ENCODE assay signal across 13 cellular contexts in genomic region chrX:47202316-47202715, GRCh38. TPM values are rescaled to one million over a fixed set of nuclear protein-coding genes. Genes with fewer than 3 reads are reported as not detected.
DNase-seq lines count a peak whose midpoint lies in the region; ATAC-seq and TF ChIP-seq lines count a peak whose summit lies in the region.
"Had no signal": no experiment of that assay in that cellular context is flagged by ENCODE, and none has a peak within 500 bp of the region (broad histone marks: within the 10 kb centered on the region; RNA-seq: fewer than 3 reads in every experiment).

No MANE protein-coding gene starts in this region.

- POLR2A ChIA-PET in activated naive CD8-positive, alpha-beta T cell treated with anti-CD3 and anti-CD28 coated beads, Interleukin-2, amount 10 ng/mL, durations not matched to agents 7 days and 5 days (lab: Charles Lee) = no interaction called here

- H3K27ac Mint-ChIP-seq in activated naive CD8-positive, alpha-beta T cell treated with anti-CD3 and anti-CD28 coated beads, Interleukin-2, amount 10 ng/mL, durations not matched to agents 7 days and 5 days = peak overlapping the region; percentile 25
- H3K27ac Mint-ChIP-seq in neural crest cell (ENCODE audit: unreplicated experiment) = peak overlapping the region; percentile 71

- H3K27ac ChIP-seq in cardiac muscle cell = peak overlapping the region; percentile 28
- H3K27ac ChIP-seq: C4-2B had no signal

- ATAC-seq in Right ventricle myocardium inferior = no peak
- no peak for ATAC-seq in activated naive CD8-positive, alpha-beta T cell treated with anti-CD3 and anti-CD28 coated beads, Interleukin-2, amount 10 ng/mL, durations not matched to agents 7 days and 5 days (ENCODE audit: low read depth)
- ATAC-seq: A549 had no signal

- intact Hi-C loops in Right ventricle myocardium inferior (cut with DNase I) = no loop called here

- peaks cover 9% of the 10 kb centered on the region for H3K4me1 ChIP-seq in cardiac muscle cell (ENCODE audit: low read depth)
- H3K4me1 ChIP-seq: BE2C had no signal

- TF ChIP-seq CTCF in cardiac muscle cell (IDR thresholded peaks at IDR 0.05; ENCODE audit: low read depth, low read length) (no peak), neural crest cell (conservative IDR thresholded peaks at IDR 0.05) (no peak)

- DNase-seq in cardiac muscle cell (ENCODE audit: low read depth in 1 of 2, low spot score in 1 of 2) = no peak
- DNase-seq in Right ventricle myocardium inferior (ENCODE audit: missing footprints) = no peak
- no peak for DNase-seq in activated naive CD8-positive, alpha-beta T cell treated with anti-CD3 and anti-CD28 coated beads, Interleukin-2, amount 10 ng/mL, durations not matched to agents 7 days and 5 days
- no peak for DNase-seq in neural crest cell (ENCODE audit: low read depth, low spot score)
- no peak for DNase-seq in SIG-M5 treated with dmso at 0.1 percent for 504 hours (lab: John Stamatoyannopoulos, UW; ENCODE audit: unreplicated experiment)
- DNase-seq in NCI-H2196 (lab: John Stamatoyannopoulos, UW; ENCODE audit: unreplicated experiment) = no peak
- DNase-seq: BE2C; CD4-positive, alpha-beta memory T cell; DMS79; GOT3; H9 had no signal

- peaks cover 3% of the 10 kb centered on the region for H3K4me1 Mint-ChIP-seq in activated naive CD8-positive, alpha-beta T cell treated with anti-CD3 and anti-CD28 coated beads, Interleukin-2, amount 10 ng/mL, durations not matched to agents 7 days and 5 days
- peaks cover 16% of the 10 kb centered on the region for H3K4me1 Mint-ChIP-seq in neural crest cell

- H3K9me3 ChIP-seq in cardiac muscle cell (ENCODE audit: low read depth) = no peaks in the 10 kb centered on the region
- H3K9me3 ChIP-seq: A549, BE2C had no signal

- H3K4me3 ChIP-seq in cardiac muscle cell = no peak overlapping the region
- H3K4me3 ChIP-seq: A549 had no signal

- H3K27me3 ChIP-seq in cardiac muscle cell = no peaks in the 10 kb centered on the region
- H3K27me3 ChIP-seq: BE2C had no signal

- peaks cover 6% of the 10 kb centered on the region for H3K36me3 Mint-ChIP-seq in activated naive CD8-positive, alpha-beta T cell treated with anti-CD3 and anti-CD28 coated beads, Interleukin-2, amount 10 ng/mL, durations not matched to agents 7 days and 5 days
- H3K36me3 Mint-ChIP-seq in neural crest cell (ENCODE audit: low read depth) = peaks cover 38% of the 10 kb centered on the region

- no peak overlapping the region for H3K4me3 Mint-ChIP-seq in activated naive CD8-positive, alpha-beta T cell treated with anti-CD3 and anti-CD28 coated beads, Interleukin-2, amount 10 ng/mL, durations not matched to agents 7 days and 5 days
- H3K4me3 Mint-ChIP-seq in neural crest cell = no peak overlapping the region
- H3K4me3 Mint-ChIP-seq: CD4-positive, alpha-beta memory T cell; H9 had no signal

- H3K9me3 Mint-ChIP-seq in activated naive CD8-positive, alpha-beta T cell treated with anti-CD3 and anti-CD28 coated beads, Interleukin-2, amount 10 ng/mL, durations not matched to agents 7 days and 5 days = no peaks in the 10 kb centered on the region
- no peaks in the 10 kb centered on the region for H3K9me3 Mint-ChIP-seq in neural crest cell
- H3K9me3 Mint-ChIP-seq: H9 had no signal

- H3K27me3 Mint-ChIP-seq in activated naive CD8-positive, alpha-beta T cell treated with anti-CD3 and anti-CD28 coated beads, Interleukin-2, amount 10 ng/mL, durations not matched to agents 7 days and 5 days = no peaks in the 10 kb centered on the region
- H3K27me3 Mint-ChIP-seq in neural crest cell (ENCODE audit: low read depth) = no peaks in the 10 kb centered on the region
- H3K27me3 Mint-ChIP-seq: CD4-positive, alpha-beta memory T cell had no signal

- peaks cover 83% of the 10 kb centered on the region for H3K36me3 ChIP-seq in cardiac muscle cell

RNA-seq across cellular contexts. Expression of gene UBA1, which starts 8.7 kb away (rescaled TPM):
- total RNA-seq in cardiac muscle cell (324 and 386 TPM in 2 replicates), Right ventricle myocardium inferior (93.5 TPM), neural crest cell (484 and 498 TPM in 2 replicates)
- polyA plus RNA-seq in cardiac muscle cell = 280 and 319 TPM in 2 replicates
- 100 to 1,000 TPM; 149 to 155 TPM for total RNA-seq in activated naive CD8-positive, alpha-beta T cell treated with anti-CD3 and anti-CD28 coated beads, Interleukin-2, amount 10 ng/mL, durations not matched to agents 7 days and 5 days

RNA-seq across cellular contexts. Expression of gene CDK16, which starts 16.2 kb away (rescaled TPM):
- total RNA-seq in cardiac muscle cell (391 and 422 TPM in 2 replicates), Right ventricle myocardium inferior (139 TPM), neural crest cell (281 and 289 TPM in 2 replicates)
- 481 and 575 TPM in 2 replicates for polyA plus RNA-seq in cardiac muscle cell
- 10 to 100 TPM; 62.3 to 67.1 TPM for total RNA-seq in activated naive CD8-positive, alpha-beta T cell treated with anti-CD3 and anti-CD28 coated beads, Interleukin-2, amount 10 ng/mL, durations not matched to agents 7 days and 5 days

RNA-seq across cellular contexts. Expression of gene USP11, which starts 30.5 kb away (rescaled TPM):
- total RNA-seq in cardiac muscle cell (120 and 130 TPM in 2 replicates), Right ventricle myocardium inferior (31.5 TPM), neural crest cell (232 and 245 TPM in 2 replicates)
- 312 and 337 TPM in 2 replicates for polyA plus RNA-seq in cardiac muscle cell
- 100 to 1,000 TPM; 101 TPM for total RNA-seq in activated naive CD8-positive, alpha-beta T cell treated with anti-CD3 and anti-CD28 coated beads, Interleukin-2, amount 10 ng/mL, durations not matched to agents 7 days and 5 days

RNA-seq across cellular contexts. Expression of gene RBM10, which starts 57.3 kb away (rescaled TPM):
- total RNA-seq in cardiac muscle cell = 64.7 and 70.0 TPM in 2 replicates
- polyA plus RNA-seq in cardiac muscle cell = 48.7 and 52.5 TPM in 2 replicates
- total RNA-seq in Right ventricle myocardium inferior = 28.5 TPM
- total RNA-seq in activated naive CD8-positive, alpha-beta T cell treated with anti-CD3 and anti-CD28 coated beads, Interleukin-2, amount 10 ng/mL, durations not matched to agents 7 days and 5 days = 10 to 100 TPM; 59.9 to 61.2 TPM
- total RNA-seq in neural crest cell = 87.7 and 89.2 TPM in 2 replicates

RNA-seq across cellular contexts. Expression of gene NDUFB11, which starts 57.8 kb away (rescaled TPM):
- total RNA-seq in cardiac muscle cell (87.2 and 156 TPM in 2 replicates), Right ventricle myocardium inferior (212 TPM), neural crest cell (113 and 115 TPM in 2 replicates)
- 244 and 269 TPM in 2 replicates for polyA plus RNA-seq in cardiac muscle cell
- total RNA-seq in activated naive CD8-positive, alpha-beta T cell treated with anti-CD3 and anti-CD28 coated beads, Interleukin-2, amount 10 ng/mL, durations not matched to agents 7 days and 5 days = 10 to 100 TPM; 71.7 to 78.7 TPM
